Comparison of ENCODE assay signal across 11 cellular contexts in the genomic region with DNA sequence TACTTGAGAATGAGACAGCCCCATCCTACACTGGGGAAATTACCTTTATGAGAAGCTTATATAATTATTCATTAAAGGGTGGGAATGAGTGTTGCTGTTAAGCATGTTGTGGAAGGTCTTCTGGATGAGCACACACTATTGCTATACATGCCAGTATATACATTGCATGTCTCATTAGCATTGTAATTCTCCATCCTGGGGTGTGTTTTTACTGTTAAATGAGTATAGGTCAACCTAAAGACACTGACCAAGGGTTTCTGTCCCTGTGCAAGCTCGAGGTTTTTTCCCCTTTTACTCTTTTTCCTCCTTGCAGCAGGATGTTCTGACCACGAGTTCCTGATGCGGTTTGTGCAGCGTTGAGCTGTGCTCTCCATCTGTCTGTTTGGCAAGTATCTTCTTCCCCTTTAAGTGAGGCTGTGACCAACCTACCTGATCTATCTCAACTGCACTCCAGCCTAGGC. TPM values are rescaled to one million over a fixed set of nuclear protein-coding genes. Genes with fewer than 3 reads are reported as not detected.
A peak's percentile ranks its signal among the peaks of the same experiment; 100 is the strongest.
DNase-seq lines count a peak whose midpoint lies in the region; ATAC-seq and TF ChIP-seq lines count a peak whose summit lies in the region.
"Had no signal": no experiment of that assay in that cellular context is flagged by ENCODE, and none has a peak within 500 bp of the region (broad histone marks: within the 10 kb centered on the region; RNA-seq: fewer than 3 reads in every experiment).

No MANE protein-coding gene starts in this region.

- H3K4me1 ChIP-seq in RWPE2 (ENCODE audit: insufficient read depth, poor library complexity, severe bottlenecking), result no peaks in the 10 kb centered on the region

- peak; percentile 36 for DNase-seq in DMS 273 (lab: John Stamatoyannopoulos, UW; ENCODE audit: unreplicated experiment)
- DNase-seq in DMS 273 treated with DMSO at 0.1 percent for 48 hours (lab: John Stamatoyannopoulos, UW), result no peak
- no peak for DNase-seq in RWPE2 (ENCODE audit: low spot score)
- DNase-seq in pons (ENCODE audit: low spot score), result peak; percentile 83
- DNase-seq in G401 (ENCODE audit: low spot score), result no peak

- in situ Hi-C loops in G401 (cut with HindIII; ENCODE audit: low sequenced_read_pairs), result no loop called here

- H3K4me3 ChIP-seq in RWPE2 (ENCODE audit: severe bottlenecking), result no peak overlapping the region
- H3K4me3 ChIP-seq: skin epidermis had no signal

- peaks cover 18% of the 10 kb centered on the region for H3K36me3 ChIP-seq in RWPE2 (ENCODE audit: low read depth)

- no peak for TF ChIP-seq CTCF in RWPE2 (IDR thresholded peaks at IDR 0.05; ENCODE audit: poor library complexity, severe bottlenecking)

- no peak overlapping the region for H3K27ac ChIP-seq in RWPE2 (ENCODE audit: poor library complexity, severe bottlenecking)
- H3K27ac ChIP-seq: 22Rv1 had no signal

- H3K9me3 ChIP-seq in RWPE2 (ENCODE audit: severe bottlenecking), result no peaks in the 10 kb centered on the region

- ATAC-seq in HG02870 (IDR thresholded peaks at IDR 0.05; ENCODE audit: unreplicated experiment) (peak; percentile 89), RWPE2 (ENCODE audit: low read depth) (peak; percentile 40), GM21717 (IDR thresholded peaks at IDR 0.05; ENCODE audit: unreplicated experiment) (no peak), HG03521 (IDR thresholded peaks at IDR 0.05; ENCODE audit: unreplicated experiment) (no peak)

- no peaks in the 10 kb centered on the region for H3K27me3 ChIP-seq in RWPE2 (ENCODE audit: insufficient read depth, poor library complexity, severe bottlenecking)

RNA-seq across cellular contexts. Expression of gene IVD, which starts 7.2 kb away (rescaled TPM):
- total RNA-seq in G401 (2014; rRNA removed; shearing (Covaris generic)), result 91.8 and 111 TPM in 2 replicates

RNA-seq across cellular contexts. Expression of gene KNSTRN, which starts 15.9 kb away (rescaled TPM):
- 123 and 146 TPM in 2 replicates for total RNA-seq in G401 (2014; rRNA removed; shearing (Covaris generic))

RNA-seq across cellular contexts. Expression of gene DISP2, which starts 40.4 kb away (rescaled TPM):
- total RNA-seq in G401 (2014; rRNA removed; shearing (Covaris generic)), result 1.0 and 3.1 TPM in 2 replicates

RNA-seq across cellular contexts. Expression of gene BAHD1, which starts 42.3 kb away (rescaled TPM):
- 33.8 and 37.2 TPM in 2 replicates for total RNA-seq in G401 (2014; rRNA removed; shearing (Covaris generic))

RNA-seq across cellular contexts. Expression of gene PHGR1, which starts 47.6 kb away (rescaled TPM):
- total RNA-seq in G401 (2014; rRNA removed; shearing (Covaris generic)), result not detected in 2 replicates
- total RNA-seq: glomerular endothelial cell had no signal

Comparison
In these comparisons a context has a peak if more than half of its experiments do, and no peak if none do; other contexts are left out.
1. DNase-seq: peak in DMS 273 (single experiment) and pons (single experiment); none in DMS 273 treated with DMSO at 0.1 percent for 48 hours (single experiment), RWPE2 (single experiment) and G401 (single experiment).
2. ATAC-seq: peak in HG02870 (single experiment) and RWPE2 (single experiment); none in GM21717 (single experiment) and HG03521 (single experiment).